ENCODE assay signal across 1 cellular context in genomic region chr1:212558665-212559480, GRCh38.
A peak's percentile ranks its signal among the peaks of the same experiment; 100 is the strongest.
TF ChIP-seq lines count a peak whose summit lies in the region.

No MANE protein-coding gene starts in this region.

TF ChIP-seq in HepG2, 621 proteins besides CTCF, POLR2A, EP300 and RAD21 (continued from another document and continues in another):
- TF ChIP-seq, protein P1, sequence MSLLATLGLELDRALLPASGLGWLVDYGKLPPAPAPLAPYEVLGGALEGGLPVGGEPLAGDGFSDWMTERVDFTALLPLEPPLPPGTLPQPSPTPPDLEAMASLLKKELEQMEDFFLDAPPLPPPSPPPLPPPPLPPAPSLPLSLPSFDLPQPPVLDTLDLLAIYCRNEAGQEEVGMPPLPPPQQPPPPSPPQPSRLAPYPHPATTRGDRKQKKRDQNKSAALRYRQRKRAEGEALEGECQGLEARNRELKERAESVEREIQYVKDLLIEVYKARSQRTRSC (CRISPR knock-in tag; IDR thresholded peaks at IDR 0.05; ENCODE audit: low read depth) = no peak
- TF ChIP-seq NFE2L2 (IDR thresholded peaks at IDR 0.05; ENCODE audit: low read length) (no peak), HNF4G (IDR thresholded peaks at IDR 0.05; ENCODE audit: borderline replicate concordance, low read depth, low read length) (no peak), HNF4G (CRISPR knock-in tag; IDR thresholded peaks at IDR 0.05; ENCODE audit: borderline replicate concordance, low read depth) (no peak), SP1 (IDR thresholded peaks at IDR 0.05) (no peak), SP1 (CRISPR knock-in tag; IDR thresholded peaks at IDR 0.05) (peak; percentile 70), MYC (CRISPR knock-in tag; IDR thresholded peaks at IDR 0.05; ENCODE audit: borderline replicate concordance) (peak; percentile 27; the same call in 1 of the 2 replicates), TCF12 (IDR thresholded peaks at IDR 0.05) (no peak), TCF12 (CRISPR knock-in tag; IDR thresholded peaks at IDR 0.05) (no peak), ZNF281 (CRISPR knock-in tag; IDR thresholded peaks at IDR 0.05; ENCODE audit: borderline replicate concordance) (no peak), KDM4B (CRISPR knock-in tag; IDR thresholded peaks at IDR 0.05) (0 out of 2 replicates have a peak, but pooled peaks have one; percentile 26), UBTF (CRISPR knock-in tag; IDR thresholded peaks at IDR 0.05) (no peak), HMG20A (CRISPR knock-in tag; IDR thresholded peaks at IDR 0.05; ENCODE audit: borderline replicate concordance) (no peak), RXRB (CRISPR knock-in tag; IDR thresholded peaks at IDR 0.05; ENCODE audit: borderline replicate concordance) (0 out of 2 replicates have a peak, but pooled peaks have one; percentile 12), REL (CRISPR knock-in tag; conservative IDR thresholded peaks at IDR 0.05) (no peak), KDM5B (CRISPR knock-in tag; IDR thresholded peaks at IDR 0.05; ENCODE audit: borderline replicate concordance) (peak; percentile 71), RAD51 (IDR thresholded peaks at IDR 0.05; ENCODE audit: borderline replicate concordance) (no peak), GATAD1 (CRISPR knock-in tag; IDR thresholded peaks at IDR 0.05) (0 out of 2 replicates have a peak, but pooled peaks have one; percentile 38), SMC3 (IDR thresholded peaks at IDR 0.05; ENCODE audit: low read length) (no peak), ZNF567 (CRISPR knock-in tag; IDR thresholded peaks at IDR 0.05; ENCODE audit: borderline replicate concordance) (no peak), AGO2 (optimal IDR thresholded peaks at IDR 0.05; ENCODE audit: low read depth, low read length) (peak; percentile 44), PCBP1 (IDR thresholded peaks at IDR 0.05; ENCODE audit: borderline replicate concordance, low read depth, low read length) (0 out of 2 replicates have a peak, but pooled peaks have one; percentile 38), ZNF660 (CRISPR knock-in tag; IDR thresholded peaks at IDR 0.05; ENCODE audit: borderline replicate concordance, low read depth) (no peak), SPEN (CRISPR knock-in tag; IDR thresholded peaks at IDR 0.05; ENCODE audit: low read depth) (peak; percentile 14; the same call in 1 of the 2 replicates), ZNF101 (CRISPR knock-in tag; IDR thresholded peaks at IDR 0.05; ENCODE audit: borderline replicate concordance, low read depth) (no peak), ZFX (CRISPR knock-in tag; IDR thresholded peaks at IDR 0.05; ENCODE audit: low read depth) (peak; percentile 43), ZBTB39 (CRISPR knock-in tag; IDR thresholded peaks at IDR 0.05) (no peak; the same call in 1 of the 2 replicates), ZSCAN21 (CRISPR knock-in tag; IDR thresholded peaks at IDR 0.05; ENCODE audit: borderline replicate concordance) (no peak), ISL2 (CRISPR knock-in tag; IDR thresholded peaks at IDR 0.05) (no peak), ZNF777 (CRISPR knock-in tag; IDR thresholded peaks at IDR 0.05) (peak; percentile 88), RBM39 (IDR thresholded peaks at IDR 0.05; ENCODE audit: low read depth, low read length, poor library complexity, severe bottlenecking) (peak; percentile 40), AFF4 (CRISPR knock-in tag; IDR thresholded peaks at IDR 0.05) (no peak), PHB2 (IDR thresholded peaks at IDR 0.05; ENCODE audit: partially characterized antibody) (no peak), ZBTB1 (CRISPR knock-in tag; IDR thresholded peaks at IDR 0.05; ENCODE audit: borderline replicate concordance) (no peak), ZNF775 (CRISPR knock-in tag; IDR thresholded peaks at IDR 0.05; ENCODE audit: borderline replicate concordance) (no peak), CBX1 (IDR thresholded peaks at IDR 0.05; ENCODE audit: low read depth) (no peak), CEBPG (CRISPR knock-in tag; IDR thresholded peaks at IDR 0.05) (peak; percentile 44; the same call in 1 of the 2 replicates), ZSCAN31 (CRISPR knock-in tag; IDR thresholded peaks at IDR 0.05; ENCODE audit: low read depth) (no peak), PRMT3 (CRISPR knock-in tag; IDR thresholded peaks at IDR 0.05; ENCODE audit: borderline replicate concordance, low read depth) (no peak), ZNF768 (CRISPR knock-in tag; IDR thresholded peaks at IDR 0.05) (peak; percentile 65), PHF8 (CRISPR knock-in tag; IDR thresholded peaks at IDR 0.05) (peak; percentile 51), RNF2 (conservative IDR thresholded peaks at IDR 0.05; ENCODE audit: low read depth) (peak; percentile 33; the same call in 1 of the 2 replicates), ZNF205 (CRISPR knock-in tag; IDR thresholded peaks at IDR 0.05) (no peak), ZNF749 (CRISPR knock-in tag; IDR thresholded peaks at IDR 0.05; ENCODE audit: borderline replicate concordance) (no peak), PAWR (CRISPR knock-in tag; IDR thresholded peaks at IDR 0.05; ENCODE audit: borderline replicate concordance) (no peak), CREBL2 (CRISPR knock-in tag; IDR thresholded peaks at IDR 0.05; ENCODE audit: borderline replicate concordance) (no peak), ZNF451 (CRISPR knock-in tag; IDR thresholded peaks at IDR 0.05) (no peak)
- TF ChIP-seq, protein P2, sequence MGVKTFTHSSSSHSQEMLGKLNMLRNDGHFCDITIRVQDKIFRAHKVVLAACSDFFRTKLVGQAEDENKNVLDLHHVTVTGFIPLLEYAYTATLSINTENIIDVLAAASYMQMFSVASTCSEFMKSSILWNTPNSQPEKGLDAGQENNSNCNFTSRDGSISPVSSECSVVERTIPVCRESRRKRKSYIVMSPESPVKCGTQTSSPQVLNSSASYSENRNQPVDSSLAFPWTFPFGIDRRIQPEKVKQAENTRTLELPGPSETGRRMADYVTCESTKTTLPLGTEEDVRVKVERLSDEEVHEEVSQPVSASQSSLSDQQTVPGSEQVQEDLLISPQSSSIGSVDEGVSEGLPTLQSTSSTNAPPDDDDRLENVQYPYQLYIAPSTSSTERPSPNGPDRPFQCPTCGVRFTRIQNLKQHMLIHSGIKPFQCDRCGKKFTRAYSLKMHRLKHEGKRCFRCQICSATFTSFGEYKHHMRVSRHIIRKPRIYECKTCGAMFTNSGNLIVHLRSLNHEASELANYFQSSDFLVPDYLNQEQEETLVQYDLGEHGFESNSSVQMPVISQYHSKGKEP (CRISPR knock-in tag; IDR thresholded peaks at IDR 0.05) = no peak
- TF ChIP-seq, protein P3, sequence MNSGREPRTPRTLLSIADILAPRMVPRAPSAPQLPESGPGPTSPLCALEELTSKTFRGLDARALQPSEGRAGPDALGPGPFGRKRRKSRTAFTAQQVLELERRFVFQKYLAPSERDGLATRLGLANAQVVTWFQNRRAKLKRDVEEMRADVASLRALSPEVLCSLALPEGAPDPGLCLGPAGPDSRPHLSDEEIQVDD (CRISPR knock-in tag; IDR thresholded peaks at IDR 0.05; ENCODE audit: borderline replicate concordance) = no peak
- TF ChIP-seq, protein P4, sequence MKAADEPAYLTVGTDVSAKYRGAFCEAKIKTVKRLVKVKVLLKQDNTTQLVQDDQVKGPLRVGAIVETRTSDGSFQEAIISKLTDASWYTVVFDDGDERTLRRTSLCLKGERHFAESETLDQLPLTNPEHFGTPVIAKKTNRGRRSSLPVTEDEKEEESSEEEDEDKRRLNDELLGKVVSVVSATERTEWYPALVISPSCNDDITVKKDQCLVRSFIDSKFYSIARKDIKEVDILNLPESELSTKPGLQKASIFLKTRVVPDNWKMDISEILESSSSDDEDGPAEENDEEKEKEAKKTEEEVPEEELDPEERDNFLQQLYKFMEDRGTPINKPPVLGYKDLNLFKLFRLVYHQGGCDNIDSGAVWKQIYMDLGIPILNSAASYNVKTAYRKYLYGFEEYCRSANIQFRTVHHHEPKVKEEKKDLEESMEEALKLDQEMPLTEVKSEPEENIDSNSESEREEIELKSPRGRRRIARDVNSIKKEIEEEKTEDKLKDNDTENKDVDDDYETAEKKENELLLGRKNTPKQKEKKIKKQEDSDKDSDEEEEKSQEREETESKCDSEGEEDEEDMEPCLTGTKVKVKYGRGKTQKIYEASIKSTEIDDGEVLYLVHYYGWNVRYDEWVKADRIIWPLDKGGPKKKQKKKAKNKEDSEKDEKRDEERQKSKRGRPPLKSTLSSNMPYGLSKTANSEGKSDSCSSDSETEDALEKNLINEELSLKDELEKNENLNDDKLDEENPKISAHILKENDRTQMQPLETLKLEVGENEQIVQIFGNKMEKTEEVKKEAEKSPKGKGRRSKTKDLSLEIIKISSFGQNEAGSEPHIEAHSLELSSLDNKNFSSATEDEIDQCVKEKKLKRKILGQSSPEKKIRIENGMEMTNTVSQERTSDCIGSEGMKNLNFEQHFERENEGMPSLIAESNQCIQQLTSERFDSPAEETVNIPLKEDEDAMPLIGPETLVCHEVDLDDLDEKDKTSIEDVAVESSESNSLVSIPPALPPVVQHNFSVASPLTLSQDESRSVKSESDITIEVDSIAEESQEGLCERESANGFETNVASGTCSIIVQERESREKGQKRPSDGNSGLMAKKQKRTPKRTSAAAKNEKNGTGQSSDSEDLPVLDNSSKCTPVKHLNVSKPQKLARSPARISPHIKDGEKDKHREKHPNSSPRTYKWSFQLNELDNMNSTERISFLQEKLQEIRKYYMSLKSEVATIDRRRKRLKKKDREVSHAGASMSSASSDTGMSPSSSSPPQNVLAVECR (CRISPR knock-in tag; IDR thresholded peaks at IDR 0.05; ENCODE audit: borderline replicate concordance) = peak; percentile 22; the same call in 1 of the 2 replicates
